1 cellular context compared by ENCODE assay signal in genomic region chr4:95504488-95504887, GRCh38.
TF ChIP-seq lines count a peak whose summit lies in the region.

No MANE protein-coding gene starts in this region.

TF ChIP-seq in HCT116, 20 proteins besides CTCF, POLR2A, EP300 and RAD21 (continued from another document):
- TF ChIP-seq REST (IDR thresholded peaks at IDR 0.05; ENCODE audit: low read depth), result no peak
- no peak for TF ChIP-seq FOSL1 (IDR thresholded peaks at IDR 0.05; ENCODE audit: low read depth)
- TF ChIP-seq JUND (IDR thresholded peaks at IDR 0.05), result no peak
- TF ChIP-seq ELF1 (IDR thresholded peaks at IDR 0.05; ENCODE audit: borderline replicate concordance, low read depth), result no peak
- no peak for TF ChIP-seq SRF (IDR thresholded peaks at IDR 0.05; ENCODE audit: low read depth)
- no peak for TF ChIP-seq YY1 (IDR thresholded peaks at IDR 0.05; ENCODE audit: extremely low read depth, insufficient replicate concordance, low read depth, low read length)
- no peak for TF ChIP-seq CBX3 (IDR thresholded peaks at IDR 0.05; ENCODE audit: low read depth)
- no peak for TF ChIP-seq SP1 (IDR thresholded peaks at IDR 0.05; ENCODE audit: low read depth)
- TF ChIP-seq TCF7L2 (IDR thresholded peaks at IDR 0.05; ENCODE audit: borderline replicate concordance, extremely low read depth, insufficient read depth, insufficient read length), result no peak
- no peak for TF ChIP-seq EGR1 (IDR thresholded peaks at IDR 0.05; ENCODE audit: low read depth)
- no peak for TF ChIP-seq POLR2AphosphoS5 (IDR thresholded peaks at IDR 0.05; ENCODE audit: low read depth, low read length)
- no peak for TF ChIP-seq EZH2phosphoT487 (IDR thresholded peaks at IDR 0.05; ENCODE audit: borderline replicate concordance)
